Comparison of ENCODE assay signal across 9 cellular contexts in the genomic region with DNA sequence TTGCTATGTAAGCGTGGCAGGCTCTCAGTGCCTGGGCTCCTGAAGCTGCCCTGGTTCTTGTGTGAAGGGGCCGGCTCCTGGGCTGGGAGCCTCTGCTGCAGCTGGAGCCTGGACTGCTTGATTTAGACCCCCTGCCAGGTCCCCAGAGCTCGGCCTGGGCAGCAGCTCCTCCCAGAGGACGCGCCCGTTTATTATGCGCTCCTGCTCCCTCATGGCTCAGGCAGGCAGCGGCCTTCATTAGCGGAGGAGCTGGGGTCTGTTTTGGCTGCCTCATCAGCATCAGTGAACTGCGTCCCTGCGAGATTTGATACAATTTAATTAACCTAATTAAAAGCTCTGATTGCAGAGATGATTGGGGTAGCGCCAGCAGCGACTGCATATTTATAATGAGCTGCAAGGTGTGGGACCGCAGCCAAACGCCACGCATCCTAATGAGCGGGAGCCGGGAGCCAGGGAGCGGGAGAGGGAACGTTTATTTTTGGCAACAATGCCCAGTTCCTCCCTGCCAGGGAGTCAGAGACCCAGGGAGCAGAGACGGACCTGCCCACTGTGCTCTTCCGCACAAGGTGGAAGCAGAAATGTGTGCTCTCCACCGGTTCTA. TPM values are rescaled to one million over a fixed set of nuclear protein-coding genes. Genes with fewer than 3 reads are reported as not detected.
DNase-seq lines count a peak whose midpoint lies in the region; ATAC-seq, FAIRE-seq and TF ChIP-seq lines count a peak whose summit lies in the region.
"Had no signal": no experiment of that assay in that cellular context is flagged by ENCODE, and none has a peak within 500 bp of the region (broad histone marks: within the 10 kb centered on the region; RNA-seq: fewer than 3 reads in every experiment).

No MANE protein-coding gene starts in this region.

- no peak for TF ChIP-seq POLR2A in breast epithelium (IDR thresholded peaks at IDR 0.05)

- 40 to 43% methylated on average over 19 of the region's 23 CpGs for WGBS in mesodermal cell (ENCODE audit: insufficient coverage in 2 of 2), 2 experiments
- WGBS in aorta, 2 donors = 9 to 12% methylated on average over 23 of the region's 23 CpGs

- no peaks in the 10 kb centered on the region for H3K27me3 ChIP-seq in breast epithelium
- no peaks in the 10 kb centered on the region for H3K27me3 ChIP-seq in aorta (ENCODE audit: control insufficient read depth in 1 of 2, insufficient read depth in 2 of 2, low read length in 1 of 2)

- H3K36me3 ChIP-seq in mesodermal cell (ENCODE audit: control insufficient read depth, insufficient read depth, low read length) = peaks cover 26% of the 10 kb centered on the region
- H3K36me3 ChIP-seq in breast epithelium = peaks cover 6% of the 10 kb centered on the region
- H3K36me3 ChIP-seq in aorta (ENCODE audit: control insufficient read depth in 1 of 2, insufficient read depth in 2 of 2, low read length in 1 of 2) = peaks cover 3 to 6% of the 10 kb centered on the region in 2 donors

- FAIRE-seq in D721Med (lab: Jason Lieb, UNC) = no peak

- H3K4me1 ChIP-seq in mesodermal cell (ENCODE audit: control insufficient read depth, insufficient read depth, low read length, poor library complexity, severe bottlenecking) = peaks cover 39% of the 10 kb centered on the region
- H3K4me1 ChIP-seq in breast epithelium = peaks cover 3 to 14% of the 10 kb centered on the region in 2 donors
- no peaks in the 10 kb centered on the region for H3K4me1 ChIP-seq in aorta (ENCODE audit: control insufficient read depth in 1 of 2, insufficient read depth in 2 of 2, low read length in 2 of 2)

- H3K27ac ChIP-seq in mesodermal cell (ENCODE audit: low read depth, low read length, severe bottlenecking) (peak overlapping the region; percentile 73), breast epithelium (no peak overlapping the region), aorta (ENCODE audit: low read depth in 1 of 2, low read length in 2 of 2) (no peak overlapping the region)

- H3K9me3 ChIP-seq in mesodermal cell (ENCODE audit: control insufficient read depth, low read length) (no peaks in the 10 kb centered on the region), breast epithelium (no peaks in the 10 kb centered on the region), aorta (ENCODE audit: control insufficient read depth, low read length) (no peaks in the 10 kb centered on the region)

- peak; percentile 22 for TF ChIP-seq CTCF in D721Med (IDR thresholded peaks at IDR 0.05; ENCODE audit: insufficient read depth, missing control alignments)
- TF ChIP-seq CTCF in breast epithelium (IDR thresholded peaks at IDR 0.05) = no peak

- no peak for ATAC-seq in HG02884 (IDR thresholded peaks at IDR 0.05; ENCODE audit: unreplicated experiment)
- ATAC-seq in aorta (ENCODE audit: low FRiP score) = no peak

- H3K4me3 ChIP-seq in mesodermal cell (ENCODE audit: extremely low read depth, insufficient read depth, low read length, poor library complexity, severe bottlenecking) (no peak overlapping the region), breast epithelium (no peak overlapping the region), aorta (ENCODE audit: low read length in 2 of 2) (no peak overlapping the region)

- DNase-seq in D721Med (ENCODE audit: insufficient read length, low spot score) (no peak), NCI-H1694 (lab: John Stamatoyannopoulos, UW) (peak; percentile 60), astrocyte of the hippocampus (ENCODE audit: low read depth, low spot score) (peak; percentile 76), breast epithelium (ENCODE audit: low spot score in 2 of 2) (no peak), aorta (no peak), posterior vena cava (ENCODE audit: low spot score) (no peak)

- intact Hi-C loops in breast epithelium (cut with DNase I; ENCODE audit: low total_unique reads) = no loop called here
- intact Hi-C loops in aorta (cut with DNase I) = loop anchor here in 1 of 2 donors (10.0 kb wide), 1 partner anchor 806 kb away; no protein-coding TSS in a partner anchor
- intact Hi-C loops in posterior vena cava (cut with DNase I) = loop anchor here in 1 of 2 donors (10.0 kb wide), 1 partner anchor 806 kb away; no protein-coding TSS in a partner anchor

RNA-seq across cellular contexts. Expression of gene UTP11, which starts 16.6 kb away (rescaled TPM):
- 63.0 TPM for polyA plus RNA-seq in mesodermal cell (2013, experiment 1 of 2)
- polyA plus RNA-seq in mesodermal cell (2013, experiment 2 of 2) = 61.6 TPM
- 10 to 100 TPM; 22.6 to 29.2 (median 25.6) TPM for total RNA-seq in breast epithelium
- 10 to 100 TPM; 28.4 to 28.8 TPM for total RNA-seq in aorta
- polyA plus RNA-seq in aorta = 10 to 100 TPM; 24.2 to 29.9 TPM
- 10 to 100 TPM; 45.6 to 61.4 TPM for total RNA-seq in posterior vena cava

RNA-seq across cellular contexts. Expression of gene POU3F1, which starts 17.4 kb away (rescaled TPM):
- 0.96 TPM for polyA plus RNA-seq in mesodermal cell (2013, experiment 1 of 2)
- 0.71 TPM for polyA plus RNA-seq in mesodermal cell (2013, experiment 2 of 2)
- total RNA-seq in breast epithelium (under 1 TPM in 1 of 3 donors, not detected in 2; 0.29 TPM), aorta (under 1 TPM; 0.21 to 0.55 TPM), posterior vena cava (under 1 TPM; 0.28 to 0.29 TPM)
- not detected for polyA plus RNA-seq in aorta
- total RNA-seq: NCI-H460 had no signal

RNA-seq across cellular contexts. Expression of gene FHL3, which starts 23.9 kb away (rescaled TPM):
- 73.2 TPM for polyA plus RNA-seq in mesodermal cell (2013, experiment 1 of 2)
- polyA plus RNA-seq in mesodermal cell (2013, experiment 2 of 2) = 62.8 TPM
- total RNA-seq in breast epithelium (10 to 100 TPM; 11.8 to 22.6 (median 21.4) TPM), aorta (10 to 100 TPM; 43.4 to 67.9 TPM), posterior vena cava (10 to 100 TPM; 55.6 to 80.7 TPM)
- 10 to 100 TPM; 29.9 to 53.1 TPM for polyA plus RNA-seq in aorta

RNA-seq across cellular contexts. Expression of gene SF3A3, which starts 39.4 kb away (rescaled TPM):
- 72.0 TPM for polyA plus RNA-seq in mesodermal cell (2013, experiment 1 of 2)
- 66.0 TPM for polyA plus RNA-seq in mesodermal cell (2013, experiment 2 of 2)
- total RNA-seq in breast epithelium (10 to 100 TPM; 51.8 to 61.8 (median 54.4) TPM), aorta (10 to 100 TPM; 52.5 to 56.9 TPM), posterior vena cava (10 to 100 TPM; 42.7 to 48.6 TPM)
- 10 to 100 TPM; 18.8 to 29.0 TPM for polyA plus RNA-seq in aorta

Comparison
In these comparisons a context has a peak if more than half of its experiments do, and no peak if none do; other contexts are left out.
1. DNase-seq: peak in NCI-H1694 (single experiment) and astrocyte of the hippocampus (single experiment); none in D721Med (single experiment), breast epithelium (0 of 2), aorta (0 of 2) and posterior vena cava (single experiment).